8 cellular contexts compared by ENCODE assay signal in the genomic region with DNA sequence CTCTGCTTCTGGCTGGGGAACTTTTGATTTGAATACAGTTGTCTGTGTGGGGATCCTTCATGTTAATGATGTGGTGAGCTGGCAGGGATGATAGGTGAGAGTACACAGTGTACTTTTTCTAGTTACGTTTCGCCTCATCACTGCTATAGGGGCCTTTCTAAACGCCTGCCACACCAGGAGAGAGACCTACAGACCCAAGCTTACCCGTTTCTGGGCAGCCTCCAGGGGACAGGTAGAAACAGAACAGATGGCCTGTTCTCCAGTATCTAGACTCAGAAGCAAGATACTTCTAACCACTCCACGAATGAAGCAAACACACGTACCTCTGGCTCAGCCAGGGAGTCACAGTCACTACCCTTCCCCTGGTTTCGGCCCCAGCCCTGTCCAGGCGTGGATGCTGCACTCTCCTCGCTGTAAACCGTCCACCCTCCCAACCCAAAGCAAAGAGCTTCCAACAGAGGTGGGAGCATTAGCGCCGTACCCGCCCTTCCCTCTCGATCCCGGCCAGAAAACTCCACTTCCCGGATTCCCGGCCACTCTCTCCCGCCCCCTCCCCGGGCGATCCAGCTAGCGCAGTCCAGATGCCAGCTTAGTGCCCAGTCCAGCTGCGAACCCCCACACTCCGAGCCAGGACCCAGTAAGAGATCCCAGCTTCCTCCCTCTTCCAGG. TPM values are rescaled to one million over a fixed set of nuclear protein-coding genes. Genes with fewer than 3 reads are reported as not detected.
A peak's percentile ranks its signal among the peaks of the same experiment; 100 is the strongest.
DNase-seq lines count a peak whose midpoint lies in the region; ATAC-seq and TF ChIP-seq lines count a peak whose summit lies in the region.

No MANE protein-coding gene starts in this region.

- H3K27ac Mint-ChIP-seq in WTC11 = peak overlapping the region; percentile 92

- H3K9ac ChIP-seq in DND-41 (ENCODE audit: low read depth, low read length) = peak overlapping the region; percentile 80

- intact Hi-C loops in tibial artery (cut with DNase I; ENCODE audit: low total_unique reads) = no loop called here

- no peak for TF ChIP-seq CTCF in DND-41 (IDR thresholded peaks at IDR 0.05; ENCODE audit: borderline replicate concordance, extremely low read depth, low read length, poor library complexity, severe bottlenecking)
- TF ChIP-seq CTCF in WTC11 (IDR thresholded peaks at IDR 0.05) = no peak
- TF ChIP-seq CTCF in epithelial cell of esophagus (IDR thresholded peaks at IDR 0.05; ENCODE audit: insufficient read depth, low read depth, low read length, missing control alignments) = no peak
- TF ChIP-seq CTCF in tibial artery (IDR thresholded peaks at IDR 0.05) = no peak

- H2AFZ ChIP-seq in DND-41 (ENCODE audit: low read depth, low read length) = peak overlapping the region; percentile 82

- peak overlapping the region; percentile 96 for H3K27ac ChIP-seq in DND-41 (ENCODE audit: low read length)
- peak overlapping the region; percentile 91 to 99 for H3K27ac ChIP-seq in tibial artery

- H4K20me1 ChIP-seq in DND-41 (ENCODE audit: insufficient read depth, low read length) = peaks cover 45% of the 10 kb centered on the region

- H3K27me3 ChIP-seq in DND-41 (ENCODE audit: insufficient read depth, low read length, poor library complexity) (no peaks in the 10 kb centered on the region), tibial artery (no peaks in the 10 kb centered on the region)

- peak overlapping the region; percentile 96 for H3K4me2 ChIP-seq in DND-41 (ENCODE audit: insufficient read depth, low read length)

- H3K79me2 ChIP-seq in DND-41 (ENCODE audit: insufficient read depth, low read length) = peaks cover 68% of the 10 kb centered on the region

- H3K36me3 Mint-ChIP-seq in WTC11 = no peaks in the 10 kb centered on the region

- POLR2A ChIA-PET in WTC11 (lab: Charles Lee) = interaction anchor here (1.5 to 1.9 kb wide), 5 partner anchors 10 to 195 kb away, joined by 4 to 9 read pairs (median 6); partner anchors contain the start of gene SLC16A9

- no peak for ATAC-seq in DND-41 (ENCODE audit: insufficient read depth, low read depth)
- ATAC-seq in GM19397 (IDR thresholded peaks at IDR 0.05; ENCODE audit: unreplicated experiment) = peak; percentile 35
- peak; percentile 52 for ATAC-seq in HG03439 (IDR thresholded peaks at IDR 0.05; ENCODE audit: unreplicated experiment)
- peak; percentile 3 for ATAC-seq in WTC11

- H3K27me3 Mint-ChIP-seq in WTC11 (ENCODE audit: low read depth) = no peaks in the 10 kb centered on the region

- no peaks in the 10 kb centered on the region for H3K9me3 Mint-ChIP-seq in WTC11

- H3K36me3 ChIP-seq in DND-41 (ENCODE audit: insufficient read depth, low read length) = peaks cover 8% of the 10 kb centered on the region; the same call in 1 of the 2 replicates
- H3K36me3 ChIP-seq in tibial artery = peaks cover 0 to 3% (median 0%) of the 10 kb centered on the region in 3 donors

- H3K4me1 ChIP-seq in DND-41 (ENCODE audit: insufficient read depth, low read length) (peaks cover 43% of the 10 kb centered on the region), tibial artery (peaks cover 0 to 59% (median 30%) of the 10 kb centered on the region in 4 donors)

- CTCF ChIA-PET in WTC11 (lab: Charles Lee) = interaction anchor here (0.6 to 2.9 kb wide), 9 partner anchors 9 to 83 kb away, joined by 3 to 28 read pairs (median 7); no protein-coding TSS in a partner anchor

- H3K9me3 ChIP-seq in DND-41 (ENCODE audit: insufficient read depth, low read length, severe bottlenecking) (no peaks in the 10 kb centered on the region), tibial artery (no peaks in the 10 kb centered on the region)

- peak overlapping the region; percentile 98 for H3K4me3 Mint-ChIP-seq in WTC11

- peaks cover 71% of the 10 kb centered on the region for H3K4me1 Mint-ChIP-seq in WTC11

- H3K4me3 ChIP-seq in DND-41 (ENCODE audit: low read depth in 1 of 2, low read length in 2 of 2) = peak overlapping the region; percentile 95
- peak overlapping the region; percentile 95 for H3K4me3 ChIP-seq in epithelial cell of esophagus (ENCODE audit: low read length)
- H3K4me3 ChIP-seq in tibial artery = peak overlapping the region; percentile 83 to 98

- no peak for DNase-seq in DND-41
- DNase-seq in WTC11 (ENCODE audit: low spot score) = peak; percentile 59
- DNase-seq in epithelial cell of esophagus (ENCODE audit: low read depth) = no peak
- peak; percentile 35 for DNase-seq in myocyte (ENCODE audit: low read depth)
- DNase-seq in tibial artery = peak; percentile 35 to 78
- no peak for DNase-seq in NCI-H187 (lab: John Stamatoyannopoulos, UW)

TF ChIP-seq in WTC11, 78 proteins besides CTCF, POLR2A, EP300 and RAD21 (continues in another document):
- TF ChIP-seq, protein P1, sequence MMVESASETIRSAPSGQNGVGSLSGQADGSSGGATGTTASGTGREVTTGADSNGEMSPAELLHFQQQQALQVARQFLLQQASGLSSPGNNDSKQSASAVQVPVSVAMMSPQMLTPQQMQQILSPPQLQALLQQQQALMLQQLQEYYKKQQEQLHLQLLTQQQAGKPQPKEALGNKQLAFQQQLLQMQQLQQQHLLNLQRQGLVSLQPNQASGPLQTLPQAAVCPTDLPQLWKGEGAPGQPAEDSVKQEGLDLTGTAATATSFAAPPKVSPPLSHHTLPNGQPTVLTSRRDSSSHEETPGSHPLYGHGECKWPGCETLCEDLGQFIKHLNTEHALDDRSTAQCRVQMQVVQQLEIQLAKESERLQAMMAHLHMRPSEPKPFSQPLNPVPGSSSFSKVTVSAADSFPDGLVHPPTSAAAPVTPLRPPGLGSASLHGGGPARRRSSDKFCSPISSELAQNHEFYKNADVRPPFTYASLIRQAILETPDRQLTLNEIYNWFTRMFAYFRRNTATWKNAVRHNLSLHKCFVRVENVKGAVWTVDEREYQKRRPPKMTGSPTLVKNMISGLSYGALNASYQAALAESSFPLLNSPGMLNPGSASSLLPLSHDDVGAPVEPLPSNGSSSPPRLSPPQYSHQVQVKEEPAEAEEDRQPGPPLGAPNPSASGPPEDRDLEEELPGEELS (CRISPR knock-in tag; IDR thresholded peaks at IDR 0.05) = no peak
- TF ChIP-seq TEAD1 (CRISPR knock-in tag; IDR thresholded peaks at IDR 0.05) (no peak), PRDM15 (CRISPR knock-in tag; IDR thresholded peaks at IDR 0.05) (peak; percentile 65; the same call in 1 of the 2 replicates), ZBTB43 (CRISPR knock-in tag; IDR thresholded peaks at IDR 0.05) (0 out of 2 replicates have a peak, but pooled peaks have one; percentile 40), USF1 (CRISPR knock-in tag; IDR thresholded peaks at IDR 0.05) (no peak), ZNF416 (CRISPR knock-in tag; IDR thresholded peaks at IDR 0.05) (no peak)

RNA-seq across cellular contexts. Expression of gene CCDC6, which starts 1.2 kb away (rescaled TPM):
- total RNA-seq in WTC11 (2021) = 48.4 to 55.2 TPM (median 49.8 TPM) in 3 replicates
- total RNA-seq in myocyte = 19.4 and 19.6 TPM in 2 replicates
- 12.5 TPM for polyA plus RNA-seq in myocyte (2012)

Comparison
In these comparisons a context has a peak if more than half of its experiments do, and no peak if none do; other contexts are left out.
1. DNase-seq: peak in WTC11 (single experiment), myocyte (single experiment) and tibial artery (2 of 2); none in DND-41 (single experiment), epithelial cell of esophagus (single experiment) and NCI-H187 (0 of 2).
2. Peak in every context shown above with its lines, with median percentiles within 50 percentile points of each other: H3K4me3 ChIP-seq.